Comparison of ENCODE assay signal across 9 cellular contexts in the genomic region with DNA sequence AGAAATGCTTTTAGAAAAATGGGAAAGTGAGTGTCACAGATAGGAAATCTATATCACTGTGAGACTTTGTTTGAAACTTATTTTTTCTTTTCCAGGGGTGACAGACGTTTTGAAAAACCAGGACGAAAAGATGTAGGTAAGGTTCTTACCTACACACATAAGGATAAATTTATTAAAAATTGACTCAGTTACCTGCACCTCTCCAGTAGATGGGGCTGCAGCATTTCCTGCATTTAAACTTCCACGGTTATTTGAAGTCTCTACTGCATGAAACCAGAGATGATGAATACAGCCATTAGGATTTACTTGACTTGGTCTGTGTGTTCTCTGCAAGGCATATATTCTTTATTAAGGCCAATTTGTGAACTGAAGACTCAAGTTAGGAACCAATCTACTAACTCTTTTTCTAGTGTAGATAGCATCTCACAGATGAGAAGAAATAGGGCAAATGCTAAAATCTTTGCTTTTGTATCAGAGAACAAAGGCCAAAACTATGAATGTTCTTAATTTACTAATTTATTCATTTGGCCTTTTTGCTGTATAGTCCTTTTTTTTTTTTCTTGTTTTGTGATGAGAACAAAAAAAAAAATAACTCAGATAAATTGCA. TPM values are rescaled to one million over a fixed set of nuclear protein-coding genes. Genes with fewer than 3 reads are reported as not detected.
DNase-seq lines count a peak whose midpoint lies in the region; TF ChIP-seq lines count a peak whose summit lies in the region.
"Had no signal": no experiment of that assay in that cellular context is flagged by ENCODE, and none has a peak within 500 bp of the region (broad histone marks: within the 10 kb centered on the region; RNA-seq: fewer than 3 reads in every experiment).

No MANE protein-coding gene starts in this region.

- peak; percentile 67 for DNase-seq in activated effector memory CD4-positive, alpha-beta T cell treated with anti-CD3 and anti-CD28 coated beads, Interleukin-2, amount 50 U/mL, for 16 hours
- DNase-seq in activated effector memory CD4-positive, alpha-beta T cell treated with Interleukin-2 at 50 U/mL for 16 hours: no peak
- peak; percentile 63 for DNase-seq in NAMALWA (ENCODE audit: low spot score)
- DNase-seq in activated CD4-positive, alpha-beta T cell treated with anti-CD3 and anti-CD28 coated beads, Interleukin-2, amount 10 ng/mL, durations not matched to agents 24 days and 14 days: peak; percentile 82
- DNase-seq in fibroblast of the conjunctiva (ENCODE audit: low read depth): peak; percentile 13
- peak; percentile 8 to 42 for DNase-seq in stimulated activated CD4-positive, alpha-beta T cell treated with anti-CD3 and anti-CD28 coated beads, Interleukin-2, amount 100 ng/mL, for 24 hours
- no peak for DNase-seq in ascending aorta (ENCODE audit: low spot score in 2 of 2)
- no peak for DNase-seq in COR-L47 (lab: John Stamatoyannopoulos, UW)

- no peaks in the 10 kb centered on the region for H3K27me3 ChIP-seq in ascending aorta

- no peaks in the 10 kb centered on the region for H3K4me1 ChIP-seq in ascending aorta

- peaks cover 35 to 51% of the 10 kb centered on the region in 2 donors for H3K36me3 ChIP-seq in ascending aorta

- no peak overlapping the region for H3K4me3 Mint-ChIP-seq in activated CD4-positive, alpha-beta T cell treated with anti-CD3 and anti-CD28 coated beads, Interleukin-2, amount 10 ng/mL, durations not matched to agents 24 days and 14 days
- H3K4me3 Mint-ChIP-seq: dendritic cell treated with granulocyte-macrophage colony-stimulating factor and Interleukin-4, amounts not matched to agents 40 ng/mL and 50 ng/mL, for 4 days had no signal

- no peak overlapping the region for H3K4me3 ChIP-seq in ascending aorta

- intact Hi-C loops in activated CD4-positive, alpha-beta T cell treated with anti-CD3 and anti-CD28 coated beads, Interleukin-2, amount 10 ng/mL, durations not matched to agents 24 days and 14 days (cut with micrococcal nuclease): loop anchor here (10.0 kb wide), 1 partner anchor 293 kb away; no protein-coding TSS in a partner anchor
- intact Hi-C loops in ascending aorta (cut with DNase I): no loop called here

- H3K27ac ChIP-seq in ascending aorta: no peak overlapping the region

- no peaks in the 10 kb centered on the region for H3K27me3 Mint-ChIP-seq in activated CD4-positive, alpha-beta T cell treated with anti-CD3 and anti-CD28 coated beads, Interleukin-2, amount 10 ng/mL, durations not matched to agents 24 days and 14 days
- H3K27me3 Mint-ChIP-seq: dendritic cell treated with granulocyte-macrophage colony-stimulating factor and Interleukin-4, amounts not matched to agents 40 ng/mL and 50 ng/mL, for 4 days had no signal

- TF ChIP-seq CTCF in ascending aorta (IDR thresholded peaks at IDR 0.05): peak in 1 of 3 experiments; percentile 38

- peaks cover 43% of the 10 kb centered on the region for H3K36me3 Mint-ChIP-seq in activated CD4-positive, alpha-beta T cell treated with anti-CD3 and anti-CD28 coated beads, Interleukin-2, amount 10 ng/mL, durations not matched to agents 24 days and 14 days (ENCODE audit: low read depth)

- H3K4me1 Mint-ChIP-seq in activated CD4-positive, alpha-beta T cell treated with anti-CD3 and anti-CD28 coated beads, Interleukin-2, amount 10 ng/mL, durations not matched to agents 24 days and 14 days: peaks cover 15% of the 10 kb centered on the region

- H3K27ac Mint-ChIP-seq in activated CD4-positive, alpha-beta T cell treated with anti-CD3 and anti-CD28 coated beads, Interleukin-2, amount 10 ng/mL, durations not matched to agents 24 days and 14 days: no peak overlapping the region
- H3K27ac Mint-ChIP-seq: dendritic cell treated with granulocyte-macrophage colony-stimulating factor and Interleukin-4, amounts not matched to agents 40 ng/mL and 50 ng/mL, for 4 days had no signal

- no peaks in the 10 kb centered on the region for H3K9me3 ChIP-seq in ascending aorta

- H3K9me3 Mint-ChIP-seq in activated CD4-positive, alpha-beta T cell treated with anti-CD3 and anti-CD28 coated beads, Interleukin-2, amount 10 ng/mL, durations not matched to agents 24 days and 14 days: no peaks in the 10 kb centered on the region
- H3K9me3 Mint-ChIP-seq: dendritic cell treated with granulocyte-macrophage colony-stimulating factor and Interleukin-4, amounts not matched to agents 40 ng/mL and 50 ng/mL, for 4 days had no signal

RNA-seq across cellular contexts. Expression of a gene that starts 15.0 kb away (rescaled TPM):
- total RNA-seq in activated CD4-positive, alpha-beta T cell treated with anti-CD3 and anti-CD28 coated beads, Interleukin-2, amount 10 ng/mL, durations not matched to agents 24 days and 14 days: not detected in 2 replicates
- not detected for total RNA-seq in ascending aorta

Comparison
In these comparisons a context has a peak if more than half of its experiments do, and no peak if none do; other contexts are left out.
1. DNase-seq: peak in activated effector memory CD4-positive, alpha-beta T cell treated with anti-CD3 and anti-CD28 coated beads, Interleukin-2, amount 50 U/mL, for 16 hours (single experiment), NAMALWA (single experiment), activated CD4-positive, alpha-beta T cell treated with anti-CD3 and anti-CD28 coated beads, Interleukin-2, amount 10 ng/mL, durations not matched to agents 24 days and 14 days (single experiment), fibroblast of the conjunctiva (single experiment) and stimulated activated CD4-positive, alpha-beta T cell treated with anti-CD3 and anti-CD28 coated beads, Interleukin-2, amount 100 ng/mL, for 24 hours (2 of 2); none in activated effector memory CD4-positive, alpha-beta T cell treated with Interleukin-2 at 50 U/mL for 16 hours (single experiment), ascending aorta (0 of 2) and COR-L47 (single experiment).